Comparison of ENCODE assay signal across 17 cellular contexts in genomic region chr15:88472225-88472624, GRCh38. TPM values are rescaled to one million over a fixed set of nuclear protein-coding genes. Genes with fewer than 3 reads are reported as not detected.
DNase-seq lines count a peak whose midpoint lies in the region; ATAC-seq and TF ChIP-seq lines count a peak whose summit lies in the region.
"Had no signal": no experiment of that assay in that cellular context is flagged by ENCODE, and none has a peak within 500 bp of the region (broad histone marks: within the 10 kb centered on the region; RNA-seq: fewer than 3 reads in every experiment).

No MANE protein-coding gene starts in this region.

- H3K4me3 Mint-ChIP-seq in natural killer cell treated with Interleukin-12 subunit alpha and Interleukin-12 subunit beta and Interleukin-15 and Interleukin-18, amount 100 ng/mL, for 72 hours = peak overlapping the region; percentile 50
- H3K4me3 Mint-ChIP-seq in natural killer cell = no peak overlapping the region
- H3K4me3 Mint-ChIP-seq in activated T-helper 2 cell treated with anti-CD3 and anti-CD28 coated beads, Interferon-gamma antibody, Interleukin-2, Interleukin-4, amounts not matched to agents 10 μg/mL and 5 μg/mL and 100 μg/mL, durations not matched to agents 14 hours and 24 hours and 36 hours (ENCODE audit: low read depth) = no peak overlapping the region
- H3K4me3 Mint-ChIP-seq in osteocyte (ENCODE audit: unreplicated experiment) = no peak overlapping the region

- intact Hi-C loops in natural killer cell (cut with micrococcal nuclease) = no loop called here
- intact Hi-C loops in activated T-helper 2 cell treated with anti-CD3 and anti-CD28 coated beads, Interferon-gamma antibody, Interleukin-2, Interleukin-4, amounts not matched to agents 10 μg/mL and 5 μg/mL and 100 μg/mL, durations not matched to agents 14 hours and 24 hours and 36 hours (cut with micrococcal nuclease) = no loop called here

- no peaks in the 10 kb centered on the region for H3K27me3 Mint-ChIP-seq in natural killer cell treated with Interleukin-12 subunit alpha and Interleukin-12 subunit beta and Interleukin-15 and Interleukin-18, amount 100 ng/mL, for 72 hours
- H3K27me3 Mint-ChIP-seq in natural killer cell (ENCODE audit: low read depth in 2 of 2) (no peaks in the 10 kb centered on the region), osteocyte (ENCODE audit: unreplicated experiment) (no peaks in the 10 kb centered on the region)
- H3K27me3 Mint-ChIP-seq in activated T-helper 2 cell treated with anti-CD3 and anti-CD28 coated beads, Interferon-gamma antibody, Interleukin-2, Interleukin-4, amounts not matched to agents 10 μg/mL and 5 μg/mL and 100 μg/mL, durations not matched to agents 14 hours and 24 hours and 36 hours (ENCODE audit: low read depth) = no peaks in the 10 kb centered on the region

- peaks cover 13 to 19% of the 10 kb centered on the region in 2 donors for H3K4me1 Mint-ChIP-seq in natural killer cell treated with Interleukin-12 subunit alpha and Interleukin-12 subunit beta and Interleukin-15 and Interleukin-18, amount 100 ng/mL, for 72 hours (ENCODE audit: low read depth in 2 of 2)
- peaks cover 12 to 19% of the 10 kb centered on the region in 2 donors for H3K4me1 Mint-ChIP-seq in natural killer cell
- H3K4me1 Mint-ChIP-seq in activated T-helper 2 cell treated with anti-CD3 and anti-CD28 coated beads, Interferon-gamma antibody, Interleukin-2, Interleukin-4, amounts not matched to agents 10 μg/mL and 5 μg/mL and 100 μg/mL, durations not matched to agents 14 hours and 24 hours and 36 hours (ENCODE audit: low read depth) = peaks cover 9% of the 10 kb centered on the region
- peaks cover 10% of the 10 kb centered on the region for H3K4me1 Mint-ChIP-seq in osteocyte (ENCODE audit: unreplicated experiment)

- TF ChIP-seq CTCF in natural killer cell (IDR thresholded peaks at IDR 0.05) = no peak
- TF ChIP-seq CTCF in osteocyte (IDR thresholded peaks at IDR 0.05) = no peak

- H3K9me3 Mint-ChIP-seq in natural killer cell treated with Interleukin-12 subunit alpha and Interleukin-12 subunit beta and Interleukin-15 and Interleukin-18, amount 100 ng/mL, for 72 hours = no peaks in the 10 kb centered on the region
- H3K9me3 Mint-ChIP-seq in natural killer cell (no peaks in the 10 kb centered on the region), osteocyte (ENCODE audit: unreplicated experiment) (no peaks in the 10 kb centered on the region)
- H3K9me3 Mint-ChIP-seq in activated T-helper 2 cell treated with anti-CD3 and anti-CD28 coated beads, Interferon-gamma antibody, Interleukin-2, Interleukin-4, amounts not matched to agents 10 μg/mL and 5 μg/mL and 100 μg/mL, durations not matched to agents 14 hours and 24 hours and 36 hours = no peaks in the 10 kb centered on the region

- no peak for ATAC-seq in natural killer cell treated with Interleukin-12 subunit alpha and Interleukin-12 subunit beta and Interleukin-15 and Interleukin-18, amount 100 ng/mL, for 72 hours
- ATAC-seq in natural killer cell = no peak
- ATAC-seq: PC-3 had no signal

- peaks cover 14% of the 10 kb centered on the region for H3K36me3 Mint-ChIP-seq in natural killer cell treated with Interleukin-12 subunit alpha and Interleukin-12 subunit beta and Interleukin-15 and Interleukin-18, amount 100 ng/mL, for 72 hours
- H3K36me3 Mint-ChIP-seq in natural killer cell (peaks cover 9% of the 10 kb centered on the region), osteocyte (ENCODE audit: unreplicated experiment) (peaks cover 18% of the 10 kb centered on the region)
- peaks cover 47% of the 10 kb centered on the region for H3K36me3 Mint-ChIP-seq in activated T-helper 2 cell treated with anti-CD3 and anti-CD28 coated beads, Interferon-gamma antibody, Interleukin-2, Interleukin-4, amounts not matched to agents 10 μg/mL and 5 μg/mL and 100 μg/mL, durations not matched to agents 14 hours and 24 hours and 36 hours (ENCODE audit: low read depth)

- DNase-seq in NCI-H2171 treated with DMSO at 0.1 percent for 48 hours (lab: John Stamatoyannopoulos, UW) = peak; percentile 8
- DNase-seq in NCI-H2171 (lab: John Stamatoyannopoulos, UW) = no peak
- DNase-seq in natural killer cell treated with Interleukin-12 subunit alpha and Interleukin-12 subunit beta and Interleukin-15 and Interleukin-18, amount 100 ng/mL, for 72 hours (ENCODE audit: low spot score) = no peak
- no peak for DNase-seq in natural killer cell
- no peak for DNase-seq in activated T-helper 2 cell treated with anti-CD3 and anti-CD28 coated beads, Interferon-gamma antibody, Interleukin-2, Interleukin-4, amounts not matched to agents 10 μg/mL and 5 μg/mL and 100 μg/mL, durations not matched to agents 14 hours and 24 hours and 36 hours (ENCODE audit: low spot score)
- no peak for DNase-seq in NCI-H1694 (lab: John Stamatoyannopoulos, UW)
- no peak for DNase-seq in osteocyte (ENCODE audit: extremely low spot score, unreplicated experiment)
- no peak for DNase-seq in NCI-H82 treated with DMSO at 0.1 percent for 48 hours (lab: John Stamatoyannopoulos, UW; ENCODE audit: unreplicated experiment)
- DNase-seq: DMS153; EL; MV-4-11; NCI-H1436; NCI-H2081; NCI-H226; NCI-H526 treated with DMSO at 0.1 percent for 48 hours; NK-92 treated with Interleukin-12 subunit alpha and Interleukin-12 subunit beta, amount 100 ng/mL, for 24 hours; PC-3 had no signal

- H3K27ac Mint-ChIP-seq in natural killer cell treated with Interleukin-12 subunit alpha and Interleukin-12 subunit beta and Interleukin-15 and Interleukin-18, amount 100 ng/mL, for 72 hours = peak overlapping the region in 1 of 2 donors; percentile 47
- H3K27ac Mint-ChIP-seq in natural killer cell = no peak overlapping the region
- H3K27ac Mint-ChIP-seq in activated T-helper 2 cell treated with anti-CD3 and anti-CD28 coated beads, Interferon-gamma antibody, Interleukin-2, Interleukin-4, amounts not matched to agents 10 μg/mL and 5 μg/mL and 100 μg/mL, durations not matched to agents 14 hours and 24 hours and 36 hours = peak overlapping the region; percentile 16
- no peak overlapping the region for H3K27ac Mint-ChIP-seq in osteocyte (ENCODE audit: unreplicated experiment)

RNA-seq across cellular contexts. Expression of gene MRPS11, which starts 4.7 kb away (rescaled TPM):
- total RNA-seq in natural killer cell treated with Interleukin-12 subunit alpha and Interleukin-12 subunit beta and Interleukin-15 and Interleukin-18, amount 100 ng/mL, for 72 hours = 10 to 100 TPM; 58.1 to 69.0 TPM
- 10 to 100 TPM; 17.0 to 27.6 (median 22.4) TPM for total RNA-seq in natural killer cell
- total RNA-seq in activated T-helper 2 cell treated with anti-CD3 and anti-CD28 coated beads, Interferon-gamma antibody, Interleukin-2, Interleukin-4, amounts not matched to agents 10 μg/mL and 5 μg/mL and 100 μg/mL, durations not matched to agents 14 hours and 24 hours and 36 hours = 69.5 and 71.0 TPM in 2 replicates
- 41.9 and 51.0 TPM in 2 replicates for total RNA-seq in osteocyte

RNA-seq across cellular contexts. Expression of gene MRPL46, which starts 5.0 kb away (rescaled TPM):
- total RNA-seq in natural killer cell treated with Interleukin-12 subunit alpha and Interleukin-12 subunit beta and Interleukin-15 and Interleukin-18, amount 100 ng/mL, for 72 hours = 10 to 100 TPM; 32.0 to 40.4 TPM
- 10 to 100 TPM in 2 of 3 donors, 1 to 10 TPM in 1; 9.8 to 11.0 (median 10.2) TPM for total RNA-seq in natural killer cell
- total RNA-seq in activated T-helper 2 cell treated with anti-CD3 and anti-CD28 coated beads, Interferon-gamma antibody, Interleukin-2, Interleukin-4, amounts not matched to agents 10 μg/mL and 5 μg/mL and 100 μg/mL, durations not matched to agents 14 hours and 24 hours and 36 hours = 39.8 and 42.4 TPM in 2 replicates
- total RNA-seq in osteocyte = 17.0 and 20.4 TPM in 2 replicates
